ENCODE assay signal across 11 cellular contexts in genomic region chr9:136645903-136646754, GRCh38. TPM values are rescaled to one million over a fixed set of nuclear protein-coding genes. Genes with fewer than 3 reads are reported as not detected.
A peak's percentile ranks its signal among the peaks of the same experiment; 100 is the strongest.
DNase-seq lines count a peak whose midpoint lies in the region; ATAC-seq and TF ChIP-seq lines count a peak whose summit lies in the region.
"Had no signal": no experiment of that assay in that cellular context is flagged by ENCODE, and none has a peak within 500 bp of the region (broad histone marks: within the 10 kb centered on the region; RNA-seq: fewer than 3 reads in every experiment).

No MANE protein-coding gene starts in this region.

- peak overlapping the region in 30 of 59 donors; percentile 0 to 45 (median 23) for H3K4me3 ChIP-seq in dorsolateral prefrontal cortex
- peak overlapping the region in 1 of 3 donors; percentile 13 for H3K4me3 ChIP-seq in right lobe of liver
- H3K4me3 ChIP-seq in testis = no peak overlapping the region
- H3K4me3 ChIP-seq in MG63 = no peak overlapping the region

- H3K4me1 ChIP-seq in right lobe of liver (peaks cover 0 to 11% (median 4%) of the 10 kb centered on the region in 4 donors), testis (peaks cover 18% of the 10 kb centered on the region)

- no peaks in the 10 kb centered on the region for H3K9me3 Mint-ChIP-seq in activated T-cell treated with anti-CD3 and anti-CD28 coated beads, Interleukin-2, amount 50 U/mL, for 72 hours

- no peaks in the 10 kb centered on the region for H3K36me3 Mint-ChIP-seq in activated T-cell treated with anti-CD3 and anti-CD28 coated beads, Interleukin-2, amount 50 U/mL, for 72 hours (ENCODE audit: insufficient read depth in 2 of 2)

- 56% methylated on average over 11 of the region's 40 CpGs for WGBS in right lobe of liver (ENCODE audit: insufficient coverage, low coverage, low lambda C conversion rate, missing lambda C conversion rate)
- 37 to 48% methylated on average over 25 to 40 of the region's 40 CpGs for WGBS in testis, 2 donors

- no peak for TF ChIP-seq CTCF in dorsolateral prefrontal cortex (IDR thresholded peaks at IDR 0.05 in 54 of 56, conservative IDR thresholded peaks at IDR 0.05 in 2 of 56; ENCODE audit: low read depth in 1 of 56, partially characterized antibody in 56 of 56)
- no peak for TF ChIP-seq CTCF in right lobe of liver (IDR thresholded peaks at IDR 0.05)
- peak in 1 of 3 experiments; percentile 9 for TF ChIP-seq CTCF in testis (IDR thresholded peaks at IDR 0.05)

- H3K27ac ChIP-seq in dorsolateral prefrontal cortex (peak overlapping the region in 44 of 59 donors; percentile 11 to 83 (median 65)), right lobe of liver (peak overlapping the region; percentile 40 to 87 (median 64)), testis (peak overlapping the region in 1 of 2 donors; percentile 56)

- H3K9me3 ChIP-seq in right lobe of liver (no peaks in the 10 kb centered on the region), testis (no peaks in the 10 kb centered on the region), MG63 (no peaks in the 10 kb centered on the region)

- DNase-seq in NCI-H146 treated with DMSO at 0.1 percent for 48 hours (lab: John Stamatoyannopoulos, UW; ENCODE audit: unreplicated experiment) (peak; percentile 8), dorsolateral prefrontal cortex (peak in 2 of 10 donors; percentile 30 to 50), right lobe of liver (peak; percentile 76 to 87 (median 82)), testis (peak; percentile 64), MG63 (no peak)
- DNase-seq in activated T-cell treated with anti-CD3 and anti-CD28 coated beads, Interleukin-2, amount 50 U/mL, for 72 hours = no peak
- DNase-seq: activated effector memory CD4-positive, alpha-beta T cell treated with anti-CD3 and anti-CD28 coated beads, Interleukin-2, amount 50 U/mL, for 16 hours; Karpas-422; T-helper 9 cell had no signal

- TF ChIP-seq POLR2A in right lobe of liver (IDR thresholded peaks at IDR 0.05) = no peak
- no peak for TF ChIP-seq POLR2A in testis (IDR thresholded peaks at IDR 0.05)

- H3K4me1 Mint-ChIP-seq in activated T-cell treated with anti-CD3 and anti-CD28 coated beads, Interleukin-2, amount 50 U/mL, for 72 hours (ENCODE audit: low read depth) = no peaks in the 10 kb centered on the region

- H3K27ac Mint-ChIP-seq in activated T-cell treated with anti-CD3 and anti-CD28 coated beads, Interleukin-2, amount 50 U/mL, for 72 hours = no peak overlapping the region

- peak; percentile 31 to 47 (median 44) for ATAC-seq in right lobe of liver
- ATAC-seq in GM19452 (IDR thresholded peaks at IDR 0.05; ENCODE audit: unreplicated experiment) = no peak
- ATAC-seq in HG02678 (IDR thresholded peaks at IDR 0.05; ENCODE audit: unreplicated experiment) = no peak
- no peak for ATAC-seq in activated T-cell treated with anti-CD3 and anti-CD28 coated beads, Interleukin-2, amount 50 U/mL, for 72 hours (replicated peaks in 1 of 2)

- H3K27me3 ChIP-seq in dorsolateral prefrontal cortex (peaks cover 0 to 16% (median 0%) of the 10 kb centered on the region in 45 donors), right lobe of liver (no peaks in the 10 kb centered on the region), testis (no peaks in the 10 kb centered on the region), MG63 (no peaks in the 10 kb centered on the region)

- peaks cover 21% of the 10 kb centered on the region for H3K27me3 Mint-ChIP-seq in activated T-cell treated with anti-CD3 and anti-CD28 coated beads, Interleukin-2, amount 50 U/mL, for 72 hours (ENCODE audit: low read depth)

- intact Hi-C loops in dorsolateral prefrontal cortex (cut with DNase I) = no loop called here
- intact Hi-C loops in right lobe of liver (cut with DNase I) = loop anchor here in 1 of 2 donors (10.0 kb wide), 1 partner anchor 301 kb away; no protein-coding TSS in a partner anchor
- intact Hi-C loops in testis (cut with DNase I; ENCODE audit: low total_unique reads) = no loop called here

- no peak overlapping the region for H3K4me3 Mint-ChIP-seq in activated T-cell treated with anti-CD3 and anti-CD28 coated beads, Interleukin-2, amount 50 U/mL, for 72 hours

- H3K36me3 ChIP-seq in right lobe of liver (no peaks in the 10 kb centered on the region), testis (ENCODE audit: low read depth, missing control alignments) (no peaks in the 10 kb centered on the region), MG63 (no peaks in the 10 kb centered on the region)

RNA-seq across cellular contexts. Expression of gene EGFL7, which starts 16.6 kb away (rescaled TPM):
- total RNA-seq in dorsolateral prefrontal cortex (100 to 1,000 TPM in 13 of 120 experiments, 10 to 100 TPM in 107; 43.0 to 145 (median 80.4) TPM), right lobe of liver (10 to 100 TPM; 26.7 to 54.2 (median 45.8) TPM), testis (100 to 1,000 TPM; 101 to 106 TPM)
- polyA plus RNA-seq in testis (ENCODE audit: insufficient read depth, low read depth, low replicate concordance) = 68.5 TPM
- 24.5 and 25.9 TPM in 2 replicates for total RNA-seq in MG63 (2014; rRNA removed; shearing (Covaris generic); ENCODE audit: low replicate concordance)
- total RNA-seq in activated T-cell treated with anti-CD3 and anti-CD28 coated beads, Interleukin-2, amount 50 U/mL, for 72 hours = 1 to 10 TPM in 1 of 2 donors, under 1 TPM in 1; 0.93 to 1.1 TPM

RNA-seq across cellular contexts. Expression of gene AGPAT2, which starts 41.1 kb away (rescaled TPM):
- total RNA-seq in dorsolateral prefrontal cortex (10 to 100 TPM in 91 of 120 experiments, 1 to 10 TPM in 29; 4.1 to 18.0 (median 11.6) TPM), right lobe of liver (100 to 1,000 TPM; 117 to 379 (median 184) TPM), testis (10 to 100 TPM; 46.6 to 52.7 TPM)
- polyA plus RNA-seq in testis (ENCODE audit: insufficient read depth, low read depth, low replicate concordance) = 34.2 TPM
- total RNA-seq in MG63 (2014; rRNA removed; shearing (Covaris generic); ENCODE audit: low replicate concordance) = 58.8 and 116 TPM in 2 replicates
- 10 to 100 TPM; 18.3 to 19.2 TPM for total RNA-seq in activated T-cell treated with anti-CD3 and anti-CD28 coated beads, Interleukin-2, amount 50 U/mL, for 72 hours

Comparison
In these comparisons a context has a peak if more than half of its experiments do, and no peak if none do; other contexts are left out.
1. DNase-seq: peak in NCI-H146 treated with DMSO at 0.1 percent for 48 hours (single experiment), right lobe of liver (3 of 3) and testis (single experiment); none in MG63 (single experiment) and activated T-cell treated with anti-CD3 and anti-CD28 coated beads, Interleukin-2, amount 50 U/mL, for 72 hours (0 of 2).
2. H3K4me3 ChIP-seq: peak in dorsolateral prefrontal cortex (30 of 59); none in testis (0 of 2) and MG63 (single experiment).
3. ATAC-seq: peak in right lobe of liver (4 of 4); none in GM19452 (single experiment), HG02678 (single experiment) and activated T-cell treated with anti-CD3 and anti-CD28 coated beads, Interleukin-2, amount 50 U/mL, for 72 hours (0 of 2).
4. RNA of gene EGFL7, which starts 16.6 kb away (total RNA-seq): 101 to 106 TPM in testis, 43.0 to 145 TPM in dorsolateral prefrontal cortex, 26.7 to 54.2 TPM in right lobe of liver and 24.5 to 25.9 TPM in MG63; 0.93 to 1.1 TPM in activated T-cell treated with anti-CD3 and anti-CD28 coated beads, Interleukin-2, amount 50 U/mL, for 72 hours; every median in the first group is over 10 times any median in the second.